Comparison of ENCODE assay signal across 27 cellular contexts in the genomic region with DNA sequence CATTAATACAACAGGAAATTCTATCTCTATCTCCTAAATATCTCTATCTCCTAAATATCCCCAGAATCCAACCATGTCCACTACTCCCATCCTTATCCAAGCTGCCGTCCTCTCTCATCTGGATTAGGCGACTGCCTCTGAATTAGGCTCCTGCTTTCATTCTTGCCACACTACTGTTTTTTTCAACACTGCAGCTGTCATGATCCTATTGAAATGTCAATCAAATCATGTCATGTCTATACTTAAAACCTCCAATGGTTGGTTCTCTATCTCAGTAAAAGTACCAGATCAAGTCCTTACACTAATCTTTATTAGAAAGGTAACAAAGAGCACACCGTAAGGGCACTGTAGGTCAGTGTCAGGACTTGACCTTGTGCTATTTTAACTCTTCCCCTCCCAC.
"Had no signal": no experiment of that assay in that cellular context is flagged by ENCODE, and none has a peak within 500 bp of the region (broad histone marks: within the 10 kb centered on the region; RNA-seq: fewer than 3 reads in every experiment).

No MANE protein-coding gene starts in this region.

- H3K27me3 ChIP-seq: brain microvascular endothelial cell, esophagus squamous epithelium had no signal

- ATAC-seq: activated CD4-positive, CD25-positive, alpha-beta regulatory T cell treated with anti-CD3 and anti-CD28 coated beads, Interleukin-2, amount 50 U/mL, for 24 hours; activated CD8-positive, alpha-beta T cell treated with anti-CD3 and anti-CD28 coated beads for 36 hours; activated T-cell treated with anti-CD3 and anti-CD28 coated beads, Interleukin-2, amount 50 U/mL, for 4 hours; activated T-helper 17 cell treated with anti-CD3 and anti-CD28 coated beads, Interleukin-2, amount 50 U/mL, for 72 hours; T-helper 17 cell had no signal

- H3K27ac ChIP-seq: brain microvascular endothelial cell, epithelial cell of prostate, esophagus squamous epithelium, WERI-Rb-1 had no signal

- DNase-seq: activated B cell treated with CpG ODN at 0.5 μM for 24 hours; activated CD4-positive, alpha-beta T cell treated with anti-CD3 and anti-CD28 coated beads for 48 hours; activated CD4-positive, alpha-beta T cell treated with anti-CD3 and anti-CD28 coated beads, Interleukin-2, amount 50 U/mL, for 1 hour; activated CD4-positive, alpha-beta T cell treated with anti-CD3 and anti-CD28 coated beads, Interleukin-2, amount 50 U/mL, for 48 hours; activated CD8-positive, alpha-beta memory T cell treated with anti-CD3 and anti-CD28 coated beads for 24 hours; activated CD8-positive, alpha-beta T cell treated with anti-CD3 and anti-CD28 coated beads for 36 hours; activated effector memory CD4-positive, alpha-beta T cell treated with Interleukin-2 at 50 U/mL for 16 hours; activated gamma-delta T cell treated with Interleukin-2 at 50 U/mL for 16 hours; activated naive CD4-positive, alpha-beta T cell treated with anti-CD3 and anti-CD28 coated beads, Interleukin-2, amount 50 U/mL, for 16 hours; activated naive CD4-positive, alpha-beta T cell treated with Interleukin-2 at 50 U/mL for 16 hours; activated T-cell treated with anti-CD3 and anti-CD28 coated beads, Interleukin-2, amount 50 U/mL, for 4 hours; amniotic stem cell; anterior cingulate cortex; brain microvascular endothelial cell; caudate nucleus; cortex of kidney; effector CD8-positive, alpha-beta T cell; esophagus squamous epithelium; foreskin melanocyte; head of caudate nucleus; T-helper 1 cell; T-helper 17 cell; T1000; WERI-Rb-1 had no signal

- H3K9me3 ChIP-seq: esophagus squamous epithelium had no signal

- H3K36me3 ChIP-seq: brain microvascular endothelial cell, esophagus squamous epithelium, WERI-Rb-1 had no signal

- H3K4me3 ChIP-seq: esophagus squamous epithelium had no signal
